In genomic region chr11:107590460-107591097, GRCh38 we compare ENCODE assay signal across 8 cellular contexts. TPM values are rescaled to one million over a fixed set of nuclear protein-coding genes. Genes with fewer than 3 reads are reported as not detected.
DNase-seq lines count a peak whose midpoint lies in the region; ATAC-seq and TF ChIP-seq lines count a peak whose summit lies in the region.

No MANE protein-coding gene starts in this region.

- no peaks in the 10 kb centered on the region for H3K36me3 Mint-ChIP-seq in memory B cell

- no peak overlapping the region for H3K27ac Mint-ChIP-seq in memory B cell

- 4% methylated on average over 14 of the region's 29 CpGs for WGBS in mammary epithelial cell (ENCODE audit: low coverage, missing lambda C conversion rate)

- H3K36me3 ChIP-seq in HUES48 (ENCODE audit: control insufficient read depth, insufficient read depth, low read length), result no peaks in the 10 kb centered on the region
- no peaks in the 10 kb centered on the region for H3K36me3 ChIP-seq in mammary epithelial cell (ENCODE audit: insufficient read depth, low read length)

- H3K4me3 Mint-ChIP-seq in memory B cell, result peak overlapping the region; percentile 85

- dilution Hi-C loops in mammary epithelial cell (cut with HindIII; ENCODE audit: low sequenced_read_pairs), result loop anchor here (5.0 kb wide), 1 partner anchor 47 kb away; no protein-coding TSS in a partner anchor

- no peak for ATAC-seq in memory B cell (ENCODE audit: low read depth)
- ATAC-seq in GM18517 (IDR thresholded peaks at IDR 0.05; ENCODE audit: unreplicated experiment), result no peak
- no peak for ATAC-seq in GM19467 (IDR thresholded peaks at IDR 0.05; ENCODE audit: unreplicated experiment)

- no peaks in the 10 kb centered on the region for H4K20me1 ChIP-seq in mammary epithelial cell (ENCODE audit: insufficient read depth, low read length)

- H2AFZ ChIP-seq in mammary epithelial cell (ENCODE audit: low read depth, low read length), result peak overlapping the region; percentile 88

- POLR2A ChIA-PET in GM10248 (lab: Yijun Ruan, JAX), result no interaction called here

- intact Hi-C loops in mammary epithelial cell (cut with micrococcal nuclease), result loop anchor here (2.0 kb wide), 1 partner anchor 14 kb away; no protein-coding TSS in a partner anchor

- no TSS peak for BruUV-seq in mammary epithelial cell (replicated peaks; lab: Mats Ljungman, UMichigan)

- no peaks in the 10 kb centered on the region for H3K9me3 Mint-ChIP-seq in memory B cell

- peaks cover 32% of the 10 kb centered on the region for H3K27me3 Mint-ChIP-seq in memory B cell

- H3K27ac ChIP-seq in HUES48 (ENCODE audit: low read depth, low read length) (no peak overlapping the region), mammary epithelial cell (ENCODE audit: insufficient read depth, low read depth, low read length) (no peak overlapping the region)

- no peaks in the 10 kb centered on the region for H3K79me2 ChIP-seq in mammary epithelial cell (ENCODE audit: insufficient read depth, low read length)

- CTCF ChIA-PET in mammary epithelial cell (lab: Charles Lee; ENCODE audit: low non-redundant PET), result no interaction called here
- CTCF ChIA-PET in GM10248 (lab: Yijun Ruan, JAX), result interaction anchor here (1.4 to 1.7 kb wide), 3 partner anchors 27 to 180 kb away, joined by 3 to 4 read pairs (median 4); no protein-coding TSS in a partner anchor

- no peak overlapping the region for H3K9ac ChIP-seq in HUES48 (ENCODE audit: low read depth, low read length)
- no peak overlapping the region for H3K9ac ChIP-seq in mammary epithelial cell (ENCODE audit: insufficient read depth, low read length)

- peak; percentile 74 for DNase-seq in DMS53 (lab: John Stamatoyannopoulos, UW)
- DNase-seq in mammary epithelial cell, result no peak
- peak in 1 of 2 donors; percentile 3 for DNase-seq in memory B cell (ENCODE audit: low spot score in 2 of 2)
- DNase-seq in NCI-H446 (lab: John Stamatoyannopoulos, UW), result no peak
- DNase-seq in GM10248 (ENCODE audit: extremely low spot score), result no peak

- in situ Hi-C loops in mammary epithelial cell (cut with MboI; ENCODE audit: low sequenced_read_pairs in 2 of 2), result no loop called here

- H3K4me1 ChIP-seq in HUES48 (ENCODE audit: control insufficient read depth, insufficient read depth, low read length), result peaks cover 26% of the 10 kb centered on the region
- H3K4me1 ChIP-seq in mammary epithelial cell (ENCODE audit: insufficient read depth, low read length), result peaks cover 12% of the 10 kb centered on the region

- H3K4me1 Mint-ChIP-seq in memory B cell, result peaks cover 19% of the 10 kb centered on the region

- H3K9me3 ChIP-seq in HUES48 (ENCODE audit: control insufficient read depth, insufficient read depth, low read length), result no peaks in the 10 kb centered on the region
- no peaks in the 10 kb centered on the region for H3K9me3 ChIP-seq in mammary epithelial cell (replicated peaks; ENCODE audit: insufficient read depth, low read length)

- no peak for TF ChIP-seq CTCF in mammary epithelial cell (conservative IDR thresholded peaks at IDR 0.05 in 1 of 2, IDR thresholded peaks at IDR 0.05 in 1 of 2; ENCODE audit: extremely low read depth in 1 of 2, insufficient read depth in 1 of 2, low read depth in 1 of 2, low read length in 2 of 2)
- TF ChIP-seq CTCF in GM10248 (IDR thresholded peaks at IDR 0.05; ENCODE audit: control extremely low read depth, extremely low read depth, low read depth, missing control alignments), result no peak

- H3K4me2 ChIP-seq in mammary epithelial cell (ENCODE audit: insufficient read depth, low read depth, low read length), result peak overlapping the region; percentile 100

- H3K27me3 ChIP-seq in HUES48 (ENCODE audit: control insufficient read depth, insufficient read depth, low read length), result peaks cover 86% of the 10 kb centered on the region
- H3K27me3 ChIP-seq in mammary epithelial cell (ENCODE audit: insufficient read depth, low read length), result peaks cover 14% of the 10 kb centered on the region

- H3K4me3 ChIP-seq in HUES48 (ENCODE audit: low read depth, low read length), result peak overlapping the region; percentile 91
- peak overlapping the region; percentile 39 to 77 (median 55) for H3K4me3 ChIP-seq in mammary epithelial cell (replicated peaks in 1 of 3; ENCODE audit: insufficient read depth in 1 of 3, low read depth in 2 of 3, low read length in 3 of 3)

RNA-seq across cellular contexts. Expression of gene ELMOD1, which starts 0.4 kb away (rescaled TPM):
- total RNA-seq in mammary epithelial cell, result under 1 TPM; 0.17 to 0.21 TPM
- 0.03 TPM for polyA plus RNA-seq in mammary epithelial cell
- polyA minus RNA-seq in mammary epithelial cell, result not detected

RNA-seq across cellular contexts. Expression of gene ALKBH8, which starts 25.0 kb away (rescaled TPM):
- total RNA-seq in mammary epithelial cell, result 1 to 10 TPM; 6.3 to 8.8 TPM
- polyA plus RNA-seq in mammary epithelial cell, result 3.9 TPM
- polyA minus RNA-seq in mammary epithelial cell, result 5.8 TPM
